In the genomic region with DNA sequence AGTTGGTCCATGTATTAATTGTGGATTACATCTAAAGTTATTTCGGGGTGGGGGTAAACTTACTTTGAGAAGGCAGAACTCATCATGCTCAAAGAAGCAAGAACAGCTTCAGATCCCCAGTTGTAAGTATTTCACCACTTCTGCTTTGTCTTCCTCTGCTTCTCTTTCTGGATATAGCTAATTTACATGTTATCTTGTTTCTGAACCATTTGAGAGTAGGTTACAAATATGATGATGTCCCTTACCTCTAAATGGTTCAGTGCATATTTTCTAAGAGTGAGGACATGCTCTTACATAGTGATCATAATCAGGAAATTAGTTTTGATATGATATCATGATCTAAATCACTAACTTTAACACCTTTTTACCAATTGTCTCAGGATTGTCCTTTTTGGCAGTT, we compare ENCODE assay signal across 9 cellular contexts. TPM values are rescaled to one million over a fixed set of nuclear protein-coding genes. Genes with fewer than 3 reads are reported as not detected.
A peak's percentile ranks its signal among the peaks of the same experiment; 100 is the strongest.
DNase-seq lines count a peak whose midpoint lies in the region; ATAC-seq and TF ChIP-seq lines count a peak whose summit lies in the region.
"Had no signal": no experiment of that assay in that cellular context is flagged by ENCODE, and none has a peak within 500 bp of the region (broad histone marks: within the 10 kb centered on the region; RNA-seq: fewer than 3 reads in every experiment).

No MANE protein-coding gene starts in this region.

- intact Hi-C loops in heart left ventricle (cut with DNase I), result loop anchor here in 1 of 10 donors (10.0 kb wide), 1 partner anchor 50 kb away; no protein-coding TSS in a partner anchor
- intact Hi-C loops in left cardiac atrium (cut with DNase I), result no loop called here
- intact Hi-C loops in activated naive CD4-positive, alpha-beta T cell treated with anti-CD3 and anti-CD28 coated beads for 36 hours (cut with micrococcal nuclease), result no loop called here
- intact Hi-C loops in CD8-positive, alpha-beta T cell (cut with DNase I, micrococcal nuclease), result no loop called here

- no peak for ATAC-seq in heart left ventricle
- ATAC-seq in left cardiac atrium, result no peak
- peak; percentile 54 for ATAC-seq in HG03060 (IDR thresholded peaks at IDR 0.05; ENCODE audit: low read depth, unreplicated experiment)
- ATAC-seq in CD8-positive, alpha-beta T cell, result no peak

- CTCF ChIA-PET in activated naive CD4-positive, alpha-beta T cell treated with anti-CD3 and anti-CD28 coated beads for 36 hours (lab: Charles Lee), result no interaction called here
- CTCF ChIA-PET in CD8-positive, alpha-beta T cell (lab: Charles Lee), result interaction anchor here (1.5 kb wide), 1 partner anchor 14 kb away, joined by 4 read pairs; no protein-coding TSS in a partner anchor

- H3K27me3 ChIP-seq in heart left ventricle, result no peaks in the 10 kb centered on the region
- H3K27me3 ChIP-seq in SJSA1 (replicated peaks), result no peaks in the 10 kb centered on the region
- no peaks in the 10 kb centered on the region for H3K27me3 ChIP-seq in CD8-positive, alpha-beta T cell (ENCODE audit: insufficient read depth, low read length)

- DNase-seq in heart left ventricle (no peak), left cardiac atrium (no peak), SJSA1 (ENCODE audit: low read depth in 1 of 2, low spot score in 2 of 2) (no peak), NCI-H524 treated with DMSO at 0.1 percent for 48 hours (lab: John Stamatoyannopoulos, UW) (no peak), NCI-H146 (lab: John Stamatoyannopoulos, UW) (no peak)
- DNase-seq in activated naive CD4-positive, alpha-beta T cell treated with anti-CD3 and anti-CD28 coated beads for 36 hours, result no peak
- DNase-seq in CD8-positive, alpha-beta T cell, result no peak
- DNase-seq: stimulated activated CD4-positive, alpha-beta T cell treated with anti-CD3 and anti-CD28 coated beads, Interleukin-12 subunit alpha, Interleukin-12 subunit beta, amount 100 ng/mL, for 4 hours had no signal

- H3K9me3 ChIP-seq in heart left ventricle (no peaks in the 10 kb centered on the region), SJSA1 (replicated peaks) (no peaks in the 10 kb centered on the region)
- no peaks in the 10 kb centered on the region for H3K9me3 ChIP-seq in CD8-positive, alpha-beta T cell (ENCODE audit: low read length)

- H3K27me3 Mint-ChIP-seq in activated naive CD4-positive, alpha-beta T cell treated with anti-CD3 and anti-CD28 coated beads for 36 hours (ENCODE audit: low read depth), result peaks cover 12% of the 10 kb centered on the region
- peaks cover 4% of the 10 kb centered on the region for H3K27me3 Mint-ChIP-seq in CD8-positive, alpha-beta T cell (ENCODE audit: low read depth)

- H3K4me1 ChIP-seq in heart left ventricle (peaks cover 25 to 69% (median 58%) of the 10 kb centered on the region in 12 donors), SJSA1 (replicated peaks) (peaks cover 73% of the 10 kb centered on the region)
- H3K4me1 ChIP-seq in CD8-positive, alpha-beta T cell (ENCODE audit: insufficient read depth, low read length), result no peaks in the 10 kb centered on the region

- H3K36me3 ChIP-seq in heart left ventricle, result no peaks in the 10 kb centered on the region
- H3K36me3 ChIP-seq in SJSA1, result peaks cover 17% of the 10 kb centered on the region
- no peaks in the 10 kb centered on the region for H3K36me3 ChIP-seq in CD8-positive, alpha-beta T cell (ENCODE audit: insufficient read depth, low read length)

- H3K27ac ChIP-seq in heart left ventricle (peak overlapping the region in 7 of 12 donors; percentile 1 to 87 (median 72)), SJSA1 (peak overlapping the region; percentile 99)
- H3K27ac ChIP-seq in CD8-positive, alpha-beta T cell (ENCODE audit: low read depth, low read length), result no peak overlapping the region

- no peaks in the 10 kb centered on the region for H3K36me3 Mint-ChIP-seq in activated naive CD4-positive, alpha-beta T cell treated with anti-CD3 and anti-CD28 coated beads for 36 hours (ENCODE audit: low read depth)
- no peaks in the 10 kb centered on the region for H3K36me3 Mint-ChIP-seq in CD8-positive, alpha-beta T cell

- POLR2A ChIA-PET in CD8-positive, alpha-beta T cell (lab: Charles Lee), result no interaction called here

- no peaks in the 10 kb centered on the region for H3K4me1 Mint-ChIP-seq in activated naive CD4-positive, alpha-beta T cell treated with anti-CD3 and anti-CD28 coated beads for 36 hours (ENCODE audit: low read depth)
- peaks cover 2% of the 10 kb centered on the region for H3K4me1 Mint-ChIP-seq in CD8-positive, alpha-beta T cell (ENCODE audit: low read depth)

- 76 to 88% (median 87%) methylated on average over 1 of the region's 1 CpG for WGBS in heart left ventricle, 4 donors

- H3K27ac Mint-ChIP-seq in activated naive CD4-positive, alpha-beta T cell treated with anti-CD3 and anti-CD28 coated beads for 36 hours, result no peak overlapping the region
- no peak overlapping the region for H3K27ac Mint-ChIP-seq in CD8-positive, alpha-beta T cell

- TF ChIP-seq POLR2A in heart left ventricle (IDR thresholded peaks at IDR 0.05), result no peak

- TF ChIP-seq CTCF in heart left ventricle (IDR thresholded peaks at IDR 0.05), result no peak
- TF ChIP-seq CTCF in CD8-positive, alpha-beta T cell (IDR thresholded peaks at IDR 0.05), result no peak

- H3K4me3 ChIP-seq in heart left ventricle (no peak overlapping the region), SJSA1 (no peak overlapping the region)
- no peak overlapping the region for H3K4me3 ChIP-seq in CD8-positive, alpha-beta T cell (ENCODE audit: low read depth, low read length)

- no peaks in the 10 kb centered on the region for H3K9me3 Mint-ChIP-seq in activated naive CD4-positive, alpha-beta T cell treated with anti-CD3 and anti-CD28 coated beads for 36 hours
- H3K9me3 Mint-ChIP-seq in CD8-positive, alpha-beta T cell, result no peaks in the 10 kb centered on the region

- H3K4me3 Mint-ChIP-seq in activated naive CD4-positive, alpha-beta T cell treated with anti-CD3 and anti-CD28 coated beads for 36 hours, result no peak overlapping the region
- no peak overlapping the region for H3K4me3 Mint-ChIP-seq in CD8-positive, alpha-beta T cell

RNA-seq across cellular contexts. Expression of gene TRIO, which starts 11.9 kb away (rescaled TPM):
- total RNA-seq in heart left ventricle (10 to 100 TPM; 45.4 to 99.1 (median 63.2) TPM), left cardiac atrium (10 to 100 TPM; 50.4 to 60.8 TPM)
- polyA plus RNA-seq in heart left ventricle, result 10 to 100 TPM; 35.2 to 50.9 TPM
- 62.2 and 99.6 TPM in 2 replicates for total RNA-seq in SJSA1 (2014; rRNA removed; shearing (Covaris generic))
- total RNA-seq in activated naive CD4-positive, alpha-beta T cell treated with anti-CD3 and anti-CD28 coated beads for 36 hours, result 1 to 10 TPM; 3.6 to 4.6 TPM
- total RNA-seq in CD8-positive, alpha-beta T cell, result 1 to 10 TPM; 3.4 to 6.5 TPM
